Comparison of ENCODE assay signal across 8 cellular contexts in genomic region chr17:64777413-64778101, GRCh38.
DNase-seq lines count a peak whose midpoint lies in the region; ATAC-seq lines count a peak whose summit lies in the region.

No MANE protein-coding gene starts in this region.

- H3K36me3 Mint-ChIP-seq in activated naive CD4-positive, alpha-beta T cell treated with anti-CD3 and anti-CD28 coated beads, Interleukin-2, amount 50 U/mL, for 24 hours = no peaks in the 10 kb centered on the region

- DNase-seq in activated naive CD4-positive, alpha-beta T cell treated with anti-CD3 and anti-CD28 coated beads, Interleukin-2, amount 50 U/mL, for 16 hours = no peak
- peak; percentile 31 to 53 for DNase-seq in SJCRH30
- DNase-seq in Right ventricle myocardium inferior (ENCODE audit: missing footprints) = peak; percentile 77
- peak in 8 of 10 donors; percentile 52 to 93 (median 70) for DNase-seq in posterior cingulate gyrus
- DNase-seq in posterior vena cava (ENCODE audit: low spot score) = no peak
- no peak for DNase-seq in activated CD4-positive, CD25-positive, alpha-beta regulatory T cell (lab: John Stamatoyannopoulos, UW)

- no peaks in the 10 kb centered on the region for H3K9me3 Mint-ChIP-seq in activated naive CD4-positive, alpha-beta T cell treated with anti-CD3 and anti-CD28 coated beads, Interleukin-2, amount 50 U/mL, for 24 hours

- ATAC-seq in Right ventricle myocardium inferior (no peak), GM21528 (IDR thresholded peaks at IDR 0.05; ENCODE audit: low FRiP score, unreplicated experiment) (no peak)

- H3K27me3 ChIP-seq in SJCRH30 = no peaks in the 10 kb centered on the region

- peak overlapping the region; percentile 55 for H3K4me3 ChIP-seq in SJCRH30

- H3K9me3 ChIP-seq in SJCRH30 (replicated peaks) = no peaks in the 10 kb centered on the region

- H3K27ac ChIP-seq in SJCRH30 = peak overlapping the region; percentile 89; the same call in 1 of the 2 replicates

- intact Hi-C loops in Right ventricle myocardium inferior (cut with DNase I) (loop anchor here (10.0 kb wide), 1 partner anchor 427 kb away; no protein-coding TSS in a partner anchor), posterior cingulate gyrus (cut with DNase I) (no loop called here), posterior vena cava (cut with DNase I) (no loop called here)

- no peak overlapping the region for H3K27ac Mint-ChIP-seq in activated naive CD4-positive, alpha-beta T cell treated with anti-CD3 and anti-CD28 coated beads, Interleukin-2, amount 50 U/mL, for 24 hours

- peaks cover 19% of the 10 kb centered on the region; the same call in 1 of the 2 replicates for H3K4me1 ChIP-seq in SJCRH30

- peaks cover 2% of the 10 kb centered on the region for H3K27me3 Mint-ChIP-seq in activated naive CD4-positive, alpha-beta T cell treated with anti-CD3 and anti-CD28 coated beads, Interleukin-2, amount 50 U/mL, for 24 hours

- H3K4me3 Mint-ChIP-seq in activated naive CD4-positive, alpha-beta T cell treated with anti-CD3 and anti-CD28 coated beads, Interleukin-2, amount 50 U/mL, for 24 hours = peak overlapping the region; percentile 63

- H3K36me3 ChIP-seq in SJCRH30 = no peaks in the 10 kb centered on the region

- peaks cover 18% of the 10 kb centered on the region for H3K4me1 Mint-ChIP-seq in activated naive CD4-positive, alpha-beta T cell treated with anti-CD3 and anti-CD28 coated beads, Interleukin-2, amount 50 U/mL, for 24 hours

Comparison
In these comparisons a context has a peak if more than half of its experiments do, and no peak if none do; other contexts are left out.
1. DNase-seq: peak in SJCRH30 (2 of 2), Right ventricle myocardium inferior (single experiment) and posterior cingulate gyrus (8 of 10); none in activated naive CD4-positive, alpha-beta T cell treated with anti-CD3 and anti-CD28 coated beads, Interleukin-2, amount 50 U/mL, for 16 hours (single experiment), posterior vena cava (single experiment) and activated CD4-positive, CD25-positive, alpha-beta regulatory T cell (0 of 4).